34 cellular contexts compared by ENCODE assay signal in genomic region chr14:102000902-102001301, GRCh38.
"Had no signal": no experiment of that assay in that cellular context is flagged by ENCODE, and none has a peak within 500 bp of the region (broad histone marks: within the 10 kb centered on the region; RNA-seq: fewer than 3 reads in every experiment).

No MANE protein-coding gene starts in this region.

- H3K4me1 ChIP-seq: ascending aorta, esophagus muscularis mucosa, foreskin keratinocyte, heart left ventricle, lower lobe of right lung, neural progenitor cell, parathyroid adenoma, psoas muscle, sigmoid colon, stomach, thyroid gland, upper lobe of left lung, vagina had no signal

- DNase-seq: activated CD4-positive, alpha-beta memory T cell treated with anti-CD3 and anti-CD28 coated beads, Interleukin-2, amount 10 ng/mL, durations not matched to agents 7 days and 5 days; activated CD4-positive, alpha-beta T cell treated with anti-CD3 and anti-CD28 coated beads, Interleukin-2, amount 10 ng/mL, durations not matched to agents 7 days and 5 days; activated CD8-positive, alpha-beta memory T cell treated with anti-CD3 and anti-CD28 coated beads, Interleukin-2, amount 50 U/mL, for 48 hours; activated gamma-delta T cell; activated naive CD4-positive, alpha-beta T cell treated with anti-CD3 and anti-CD28 coated beads, Interleukin-2, amount 10 ng/mL, durations not matched to agents 7 days and 5 days; activated naive CD8-positive, alpha-beta T cell treated with anti-CD3 and anti-CD28 coated beads, Interleukin-2, amount 10 ng/mL, durations not matched to agents 7 days and 5 days; activated T-cell treated with anti-CD3 and anti-CD28 coated beads, Interleukin-2, amount 50 U/mL, for 24 hours; central memory CD4-positive, alpha-beta T cell; foreskin keratinocyte; heart left ventricle; kidney glomerular epithelial cell; lower lobe of right lung; mesendoderm; natural killer cell; occipital lobe; psoas muscle; sigmoid colon; small intestine; stimulated activated CD4-positive, alpha-beta T cell treated with anti-CD3 and anti-CD28 coated beads, Interleukin-1b, Interleukin-23, amount 100 ng/mL, for 48 hours; stimulated activated CD4-positive, alpha-beta T cell treated with anti-CD3 and anti-CD28 coated beads, Interleukin-4, amount 100 ng/mL, for 4 hours; stimulated activated CD8-positive, alpha-beta memory T cell treated with anti-CD3 and anti-CD28 coated beads, Interleukin-4, amount 100 ng/mL, for 48 hours; stomach; T1000; thyroid gland; upper lobe of left lung; WERI-Rb-1 had no signal

- H3K9me3 ChIP-seq: ascending aorta, esophagus muscularis mucosa, heart left ventricle, lower lobe of right lung, psoas muscle, sigmoid colon, stomach, thyroid gland, upper lobe of left lung, vagina had no signal

- H3K4me3 ChIP-seq: ascending aorta, esophagus muscularis mucosa, heart left ventricle, lower lobe of right lung, neural progenitor cell, psoas muscle, sigmoid colon, stomach, thyroid gland, upper lobe of left lung, vagina had no signal

- FAIRE-seq: small intestine had no signal

- ATAC-seq: activated CD4-positive, CD25-positive, alpha-beta regulatory T cell treated with anti-CD3 and anti-CD28 coated beads, Interleukin-2, amount 50 U/mL, for 24 hours; foreskin keratinocyte; heart left ventricle; left lobe of liver; lower lobe of right lung; natural killer cell; psoas muscle; stimulated activated memory B cell treated with anti-CD40 and anti-IgM and Interleukin-4, amounts not matched to agents 10 μg/mL and 1 μg/mL and 100 μg/mL, for 72 hours had no signal

- H3K27ac ChIP-seq: ascending aorta, esophagus muscularis mucosa, foreskin keratinocyte, heart left ventricle, lower lobe of right lung, neural progenitor cell, parathyroid adenoma, psoas muscle, sigmoid colon, stomach, thyroid gland, upper lobe of left lung, vagina, WERI-Rb-1 had no signal

- H3K27me3 ChIP-seq: ascending aorta, esophagus muscularis mucosa, foreskin keratinocyte, heart left ventricle, neural progenitor cell, sigmoid colon, stomach, thyroid gland, upper lobe of left lung, vagina had no signal
